In genomic region chr1:204072951-204073836, GRCh38 we compare ENCODE assay signal across 8 cellular contexts. TPM values are rescaled to one million over a fixed set of nuclear protein-coding genes. Genes with fewer than 3 reads are reported as not detected.
DNase-seq lines count a peak whose midpoint lies in the region; ATAC-seq and TF ChIP-seq lines count a peak whose summit lies in the region.

Gene SOX13 (plus strand): TSS chr1:204073115. CDS start chr1:204112916, 39,801 bp downstream.

- no peaks in the 10 kb centered on the region for H3K36me3 ChIP-seq in psoas muscle (ENCODE audit: insufficient read depth in 1 of 2, low read depth in 1 of 2)

- ATAC-seq in psoas muscle: peak; percentile 71 to 85 (median 83)
- no peak for ATAC-seq in GM18873 (IDR thresholded peaks at IDR 0.05; ENCODE audit: low FRiP score, unreplicated experiment)
- ATAC-seq in GM21526 (IDR thresholded peaks at IDR 0.05; ENCODE audit: low FRiP score, unreplicated experiment): no peak

- no peaks in the 10 kb centered on the region for H3K9me3 ChIP-seq in psoas muscle

- TF ChIP-seq CTCF in LNCaP clone FGC (IDR thresholded peaks at IDR 0.05; ENCODE audit: control insufficient read depth, extremely low read depth, insufficient read depth): peak; percentile 36
- peak; percentile 38 for TF ChIP-seq CTCF in cardiac fibroblast (IDR thresholded peaks at IDR 0.05; ENCODE audit: low read depth, low read length)
- no peak for TF ChIP-seq CTCF in psoas muscle (IDR thresholded peaks at IDR 0.05)

- in situ Hi-C loops in Caki2 (cut with HindIII; ENCODE audit: low pct_unique_long_range_greater_than_20kb, low sequenced_read_pairs) (no loop called here), SK-MEL-5 (cut with HindIII; ENCODE audit: low pct_unique_long_range_greater_than_20kb, low sequenced_read_pairs) (no loop called here)

- intact Hi-C loops in psoas muscle (cut with DNase I): loop anchor here in 1 of 2 donors (5.0 kb wide), 1 partner anchor 201 kb away; no protein-coding TSS in a partner anchor

- no peaks in the 10 kb centered on the region for H3K27me3 ChIP-seq in psoas muscle (ENCODE audit: insufficient read depth in 3 of 3, low read length in 2 of 3)

- H3K4me3 ChIP-seq in LNCaP clone FGC (ENCODE audit: low read depth, low read length) (peak within 1 kb of the TSS; percentile 89), cardiac fibroblast (replicated peaks in 1 of 2; ENCODE audit: low read depth in 2 of 2, low read length in 2 of 2) (peak within 1 kb of the TSS; percentile 86 to 93), iPS-11a (ENCODE audit: low read depth, low read length) (peak within 1 kb of the TSS; percentile 96), psoas muscle (peak within 1 kb of the TSS; percentile 76)

- H3K4me1 ChIP-seq in psoas muscle: peaks cover 28% of the 10 kb centered on the region

- DNase-seq in Caki2 (ENCODE audit: low read depth): peak; percentile 84
- peak; percentile 63 for DNase-seq in LNCaP clone FGC (ENCODE audit: low read depth)
- DNase-seq in SK-MEL-5 (ENCODE audit: low read depth, low spot score): peak; percentile 89
- peak; percentile 93 to 94 for DNase-seq in cardiac fibroblast (ENCODE audit: low read depth in 2 of 2)
- DNase-seq in psoas muscle: peak; percentile 85 to 93

- peak within 1 kb of the TSS; percentile 78 for H3K27ac ChIP-seq in psoas muscle

- WGBS in psoas muscle, 3 donors: 1% methylated on average over 52 to 88 of the region's 88 CpGs

RNA-seq across cellular contexts. Expression of gene SOX13, which starts in this region (rescaled TPM):
- 0.06 and 3.4 TPM in 2 replicates for total RNA-seq in Caki2 (2014; rRNA removed; shearing (Covaris generic); ENCODE audit: low replicate concordance)
- total RNA-seq in SK-MEL-5 (2014; rRNA removed; shearing (Covaris generic)): 7.7 and 9.7 TPM in 2 replicates
- polyA plus RNA-seq in SK-MEL-5 (2015; cell fraction: cytosol; rRNA removed): 24.1 and 25.7 TPM in 2 replicates
- polyA plus RNA-seq in SK-MEL-5 (2015; cell fraction: nucleus; rRNA removed): 48.4 and 55.3 TPM in 2 replicates
- total RNA-seq in psoas muscle: 10 to 100 TPM in 2 of 4 donors, 1 to 10 TPM in 2; 8.5 to 19.6 (median 9.4) TPM
- 10 to 100 TPM in 1 of 3 donors, 1 to 10 TPM in 2; 5.2 to 13.1 (median 9.4) TPM for polyA plus RNA-seq in psoas muscle

Comparison
In these comparisons a context has a peak if more than half of its experiments do, and no peak if none do; other contexts are left out.
1. ATAC-seq: peak in psoas muscle (4 of 4); none in GM18873 (single experiment) and GM21526 (single experiment).
2. Peak in every context shown above with its lines, with median percentiles within 50 percentile points of each other: DNase-seq and H3K4me3 ChIP-seq.